In the genomic region with DNA sequence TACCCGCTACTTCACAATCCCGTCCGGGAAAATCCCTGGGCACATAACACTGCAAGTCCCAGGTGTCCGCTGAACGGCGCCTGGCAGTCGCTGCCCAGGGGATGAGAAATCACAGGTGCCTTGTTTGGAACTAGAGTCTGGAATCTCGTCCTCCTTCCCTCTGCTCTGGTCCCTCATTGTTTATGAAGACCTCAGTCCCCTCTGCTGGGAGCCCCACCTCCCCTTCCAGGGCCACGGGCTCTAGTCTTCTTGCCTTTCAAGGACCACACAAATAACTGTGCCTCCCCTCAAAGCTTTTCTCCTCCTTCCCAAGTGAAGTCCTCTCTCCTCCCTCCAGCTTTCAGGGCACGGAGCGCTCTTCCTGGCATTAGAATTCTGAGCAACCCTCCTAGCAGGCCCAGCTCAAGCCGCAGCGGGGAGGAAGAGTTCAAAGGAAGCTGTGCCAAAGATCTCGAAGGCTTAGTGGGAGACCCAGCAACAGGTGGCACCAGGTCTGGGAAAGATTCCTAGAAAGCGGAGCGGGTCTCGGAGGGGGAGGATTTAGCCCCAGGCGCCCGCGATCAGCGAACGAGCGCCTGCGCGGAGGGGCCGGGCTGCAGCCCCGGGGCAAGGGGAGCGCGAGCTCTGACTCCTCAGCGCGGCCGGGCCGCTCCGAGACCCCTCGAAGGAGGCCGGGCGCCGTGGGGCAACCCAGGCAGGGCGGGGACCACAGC, we compare ENCODE assay signal across 8 cellular contexts. TPM values are rescaled to one million over a fixed set of nuclear protein-coding genes. Genes with fewer than 3 reads are reported as not detected.
DNase-seq lines count a peak whose midpoint lies in the region; ATAC-seq and TF ChIP-seq lines count a peak whose summit lies in the region.
"Not testable (repeated sequence)": the region's sequence is repeated elsewhere in the genome, so short reads cannot be mapped to it uniquely, and the experiment has no call there.

No MANE protein-coding gene starts in this region.

- H3K4me3 Mint-ChIP-seq in activated CD8-positive, alpha-beta T cell treated with anti-CD3 and anti-CD28 coated beads for 36 hours: peak overlapping the region; percentile 84

- H3K9me3 Mint-ChIP-seq in activated CD8-positive, alpha-beta T cell treated with anti-CD3 and anti-CD28 coated beads for 36 hours: not testable (repeated sequence)

- H3K27me3 ChIP-seq in duodenal mucosa (ENCODE audit: control insufficient read depth in 1 of 2, insufficient read depth in 2 of 2, low read length in 2 of 2); skeletal muscle tissue (ENCODE audit: control insufficient read depth in 3 of 3, insufficient read depth in 3 of 3, low read length in 3 of 3): not testable (repeated sequence)

- H3K27me3 Mint-ChIP-seq in activated CD8-positive, alpha-beta T cell treated with anti-CD3 and anti-CD28 coated beads for 36 hours: not testable (repeated sequence)

- peak overlapping the region; percentile 99 for H3K27ac ChIP-seq in duodenal mucosa (ENCODE audit: low read depth, low read length)
- peak overlapping the region; percentile 85 for H3K27ac ChIP-seq in skeletal muscle tissue (ENCODE audit: low read depth, low read length)

- DNase-seq in AG09309 (ENCODE audit: low read depth): not testable (repeated sequence)
- DNase-seq in NCI-H2171 (lab: John Stamatoyannopoulos, UW) (peak; percentile 40), left kidney (ENCODE audit: low read depth, low spot score) (peak; percentile 78)
- DNase-seq in activated CD8-positive, alpha-beta T cell treated with anti-CD3 and anti-CD28 coated beads for 36 hours: peak; percentile 30

- TF ChIP-seq CTCF in AG09309 (IDR thresholded peaks at IDR 0.05; ENCODE audit: control insufficient read depth, insufficient read depth, low read depth, low read length, missing control alignments); activated CD8-positive, alpha-beta T cell treated with anti-CD3 and anti-CD28 coated beads for 36 hours (IDR thresholded peaks at IDR 0.05): not testable (repeated sequence)

- CTCF ChIA-PET in activated CD8-positive, alpha-beta T cell treated with anti-CD3 and anti-CD28 coated beads for 36 hours (lab: Charles Lee): interaction anchor here (0.6 to 5.3 kb wide), 11 partner anchors 8 to 665 kb away, joined by 3 to 40 read pairs (median 3); partner anchors contain the start of genes ADAT1, CFDP1 and TMEM231

- H3K36me3 Mint-ChIP-seq in activated CD8-positive, alpha-beta T cell treated with anti-CD3 and anti-CD28 coated beads for 36 hours (ENCODE audit: low read depth): peaks cover 20% of the 10 kb centered on the region

- H3K4me3 ChIP-seq in AG09309 (ENCODE audit: control insufficient read depth, low read depth, low read length): peak overlapping the region; percentile 89
- peak overlapping the region; percentile 83 to 85 for H3K4me3 ChIP-seq in duodenal mucosa (ENCODE audit: low read depth in 1 of 2, low read length in 2 of 2)
- peak overlapping the region; percentile 67 to 89 (median 88) for H3K4me3 ChIP-seq in skeletal muscle tissue (ENCODE audit: low read length in 3 of 3)

- ATAC-seq in GM19025 (IDR thresholded peaks at IDR 0.05; ENCODE audit: low read depth, unreplicated experiment) (peak; percentile 9), HG03039 (IDR thresholded peaks at IDR 0.05; ENCODE audit: unreplicated experiment) (peak; percentile 4)
- peak; percentile 1 for ATAC-seq in activated CD8-positive, alpha-beta T cell treated with anti-CD3 and anti-CD28 coated beads for 36 hours

- not testable (repeated sequence) for H3K36me3 ChIP-seq in duodenal mucosa (ENCODE audit: control insufficient read depth in 1 of 2, insufficient read depth in 2 of 2, low read length in 2 of 2); skeletal muscle tissue (ENCODE audit: control insufficient read depth in 3 of 3, insufficient read depth in 3 of 3, low read length in 3 of 3)

- peak overlapping the region; percentile 66 to 84 for H3K9ac ChIP-seq in duodenal mucosa (ENCODE audit: low read depth in 1 of 2, low read length in 2 of 2)
- H3K9ac ChIP-seq in skeletal muscle tissue (ENCODE audit: low read depth in 1 of 3, low read length in 3 of 3): peak overlapping the region; percentile 61 to 88 (median 77)

- POLR2A ChIA-PET in activated CD8-positive, alpha-beta T cell treated with anti-CD3 and anti-CD28 coated beads for 36 hours (lab: Charles Lee): interaction anchor here (0.6 to 2.5 kb wide), 7 partner anchors 30 to 1728 kb away, joined by 3 to 12 read pairs (median 3); partner anchors contain the start of genes ADAT1, CFDP1, KARS1 and MON1B

- not testable (repeated sequence) for H3K9me3 ChIP-seq in duodenal mucosa (ENCODE audit: control insufficient read depth in 1 of 2, low read length in 2 of 2); skeletal muscle tissue (ENCODE audit: control insufficient read depth in 3 of 3, low read length in 3 of 3)

- peak overlapping the region; percentile 85 for H3K27ac Mint-ChIP-seq in activated CD8-positive, alpha-beta T cell treated with anti-CD3 and anti-CD28 coated beads for 36 hours

- peaks cover 45% of the 10 kb centered on the region for H3K4me1 Mint-ChIP-seq in activated CD8-positive, alpha-beta T cell treated with anti-CD3 and anti-CD28 coated beads for 36 hours (ENCODE audit: low read depth)

- intact Hi-C loops in activated CD8-positive, alpha-beta T cell treated with anti-CD3 and anti-CD28 coated beads for 36 hours (cut with micrococcal nuclease): loop anchor here (10.0 kb wide), 1 partner anchor 161 kb away; the partner anchor contains the start of gene ADAT1

- H3K4me1 ChIP-seq in duodenal mucosa (ENCODE audit: control insufficient read depth in 1 of 2, insufficient read depth in 2 of 2, low read length in 2 of 2): peaks cover 33 to 41% of the 10 kb centered on the region in 2 donors
- not testable (repeated sequence) for H3K4me1 ChIP-seq in skeletal muscle tissue (ENCODE audit: control insufficient read depth in 3 of 3, insufficient read depth in 3 of 3, low read length in 3 of 3)

RNA-seq across cellular contexts. Expression of gene TMEM170A, which starts 0.9 kb away (rescaled TPM):
- total RNA-seq in activated CD8-positive, alpha-beta T cell treated with anti-CD3 and anti-CD28 coated beads for 36 hours: 10 to 100 TPM; 25.1 to 27.1 TPM
- 21.9 TPM for total RNA-seq in skeletal muscle tissue

RNA-seq across cellular contexts. Expression of gene CFDP1, which starts 30.3 kb away (rescaled TPM):
- total RNA-seq in activated CD8-positive, alpha-beta T cell treated with anti-CD3 and anti-CD28 coated beads for 36 hours: 10 to 100 TPM; 34.7 to 39.9 TPM
- 49.6 TPM for total RNA-seq in skeletal muscle tissue

RNA-seq across cellular contexts. Expression of gene CHST6, which starts 31.7 kb away (rescaled TPM):
- not detected for total RNA-seq in activated CD8-positive, alpha-beta T cell treated with anti-CD3 and anti-CD28 coated beads for 36 hours
- 2.1 TPM for total RNA-seq in skeletal muscle tissue
